In genomic region chr2:123644053-123644452, GRCh38 we compare ENCODE assay signal across 28 cellular contexts.
"Had no signal": no experiment of that assay in that cellular context is flagged by ENCODE, and none has a peak within 500 bp of the region (broad histone marks: within the 10 kb centered on the region; RNA-seq: fewer than 3 reads in every experiment).

No MANE protein-coding gene starts in this region.

- H3K27me3 ChIP-seq: Peyer's patch, SJSA1 had no signal

- H3K4me2 ChIP-seq: SK-N-SH had no signal

- H3K27ac ChIP-seq: Peyer's patch, SJSA1 had no signal

- H3K9me3 ChIP-seq: Peyer's patch, SJSA1, SK-N-SH had no signal

- DNase-seq: Kasumi-1; KG1; MM.1S; MV-4-11; NCI-H1092; NCI-H1105; NCI-H1417 treated with DMSO at 0.1 percent for 48 hours; NCI-H1436 treated with DMSO at 0.1 percent for 48 hours; NCI-H1694 treated with DMSO at 0.1 percent for 48 hours; NCI-H187 treated with DMSO at 0.1 percent for 48 hours; NCI-H2029; NCI-H2081; NCI-H2171 treated with DMSO at 0.1 percent for 48 hours; NCI-H2227 treated with DMSO at 0.1 percent for 48 hours; NCI-H345; NCI-H446; NCI-H510A treated with DMSO at 0.1 percent for 48 hours; NCI-H524 treated with DMSO at 0.1 percent for 48 hours; NCI-H526 treated with DMSO at 0.1 percent for 48 hours; NCI-H774; NK-92 treated with Interleukin-12 subunit alpha and Interleukin-12 subunit beta, amount 100 ng/mL, for 24 hours; Peyer's patch; Right ventricle myocardium superior; RPMI8226; SHP77 treated with DMSO at 0.1 percent for 48 hours; SK-N-SH; SW 1271 had no signal

- H3K9me2 ChIP-seq: SK-N-SH had no signal

- H3K4me3 ChIP-seq: Peyer's patch, SJSA1 had no signal

- H3K4me1 ChIP-seq: Peyer's patch, SJSA1 had no signal

- H3K36me3 ChIP-seq: Peyer's patch, SJSA1 had no signal

- H3K9ac ChIP-seq: SK-N-SH had no signal
